ENCODE assay signal across 19 cellular contexts in genomic region chr10:13847201-13847631, GRCh38.
DNase-seq lines count a peak whose midpoint lies in the region; ATAC-seq and TF ChIP-seq lines count a peak whose summit lies in the region.
"Had no signal": no experiment of that assay in that cellular context is flagged by ENCODE, and none has a peak within 500 bp of the region (broad histone marks: within the 10 kb centered on the region; RNA-seq: fewer than 3 reads in every experiment).

No MANE protein-coding gene starts in this region.

- H3K4me3 ChIP-seq in OCI-LY3 (ENCODE audit: low read length) (no peak overlapping the region), neural progenitor cell (no peak overlapping the region), prostate gland (no peak overlapping the region)
- H3K4me3 ChIP-seq: hepatocyte, thoracic aorta had no signal

- H3K9me3 ChIP-seq in OCI-LY3 (ENCODE audit: insufficient read depth, low read length) (no peaks in the 10 kb centered on the region), neural progenitor cell (ENCODE audit: low read depth) (no peaks in the 10 kb centered on the region), prostate gland (no peaks in the 10 kb centered on the region)
- H3K9me3 ChIP-seq: thoracic aorta had no signal

- no peak for TF ChIP-seq POLR2A in prostate gland (IDR thresholded peaks at IDR 0.05)

- peak; percentile 5 for DNase-seq in activated CD4-positive, alpha-beta T cell treated with anti-CD3 and anti-CD28 coated beads for 48 hours
- no peak for DNase-seq in activated CD4-positive, alpha-beta T cell treated with anti-CD3 and anti-CD28 coated beads, Interleukin-2, amount 10 ng/mL, durations not matched to agents 24 days and 14 days
- DNase-seq in endothelial cell (ENCODE audit: low spot score): no peak
- peak; percentile 41 for DNase-seq in neural progenitor cell (ENCODE audit: low spot score)
- no peak for DNase-seq in immature natural killer cell
- no peak for DNase-seq in prostate gland (ENCODE audit: low spot score)
- DNase-seq: activated CD4-positive, alpha-beta T cell treated with anti-CD3 and anti-CD28 coated beads, Interleukin-2, amount 50 U/mL, for 48 hours; dermis blood vessel endothelial cell; MM.1S; NCI-H2029; stimulated activated CD4-positive, alpha-beta T cell treated with anti-CD3 and anti-CD28 coated beads, Interleukin-2, amount 100 ng/mL, for 48 hours; stimulated activated CD8-positive, alpha-beta memory T cell treated with anti-CD3 and anti-CD28 coated beads, Interleukin-4, amount 100 ng/mL, for 48 hours had no signal

- no peaks in the 10 kb centered on the region for H3K4me1 ChIP-seq in OCI-LY3 (ENCODE audit: low read length)
- peaks cover 9% of the 10 kb centered on the region for H3K4me1 ChIP-seq in neural progenitor cell
- H3K4me1 ChIP-seq in prostate gland (replicated peaks): peaks cover 3% of the 10 kb centered on the region

- no peak overlapping the region for H3K27ac Mint-ChIP-seq in activated CD4-positive, alpha-beta T cell treated with anti-CD3 and anti-CD28 coated beads, Interleukin-2, amount 10 ng/mL, durations not matched to agents 24 days and 14 days
- no peak overlapping the region for H3K27ac Mint-ChIP-seq in endothelial cell (ENCODE audit: unreplicated experiment)
- H3K27ac Mint-ChIP-seq in neural progenitor cell: peak overlapping the region; percentile 84
- H3K27ac Mint-ChIP-seq in immature natural killer cell: no peak overlapping the region
- H3K27ac Mint-ChIP-seq: activated T-helper 1 cell treated with anti-CD3 and anti-CD28 coated beads, Interleukin-12 subunit alpha, Interleukin-12 subunit beta, Interleukin-2, Interleukin-4 antibody, amounts not matched to agents 30 ng/mL and 10 ng/mL and 1 ng/mL, durations not matched to agents 14 hours and 24 hours and 36 hours; CD4-positive, CD25-positive, alpha-beta regulatory T cell had no signal

- intact Hi-C loops in activated CD4-positive, alpha-beta T cell treated with anti-CD3 and anti-CD28 coated beads, Interleukin-2, amount 10 ng/mL, durations not matched to agents 24 days and 14 days (cut with micrococcal nuclease): no loop called here
- intact Hi-C loops in prostate gland (cut with DNase I): loop anchor here (5.0 kb wide), 1 partner anchor 35 kb away; no protein-coding TSS in a partner anchor

- no peaks in the 10 kb centered on the region for H3K9me3 Mint-ChIP-seq in activated CD4-positive, alpha-beta T cell treated with anti-CD3 and anti-CD28 coated beads, Interleukin-2, amount 10 ng/mL, durations not matched to agents 24 days and 14 days
- no peaks in the 10 kb centered on the region for H3K9me3 Mint-ChIP-seq in endothelial cell (ENCODE audit: unreplicated experiment)
- H3K9me3 Mint-ChIP-seq in neural progenitor cell: peaks cover 3% of the 10 kb centered on the region
- H3K9me3 Mint-ChIP-seq in immature natural killer cell: no peaks in the 10 kb centered on the region
- H3K9me3 Mint-ChIP-seq: CD4-positive, CD25-positive, alpha-beta regulatory T cell had no signal

- TF ChIP-seq CTCF in OCI-LY3 (IDR thresholded peaks at IDR 0.05; ENCODE audit: low read depth, low read length) (no peak), endothelial cell (IDR thresholded peaks at IDR 0.05; ENCODE audit: unreplicated experiment) (peak; percentile 35), neural progenitor cell (IDR thresholded peaks at IDR 0.05) (peak; percentile 29), prostate gland (IDR thresholded peaks at IDR 0.05) (no peak)

- H3K4me3 Mint-ChIP-seq in activated CD4-positive, alpha-beta T cell treated with anti-CD3 and anti-CD28 coated beads, Interleukin-2, amount 10 ng/mL, durations not matched to agents 24 days and 14 days: no peak overlapping the region
- H3K4me3 Mint-ChIP-seq in endothelial cell (ENCODE audit: unreplicated experiment): no peak overlapping the region
- H3K4me3 Mint-ChIP-seq in neural progenitor cell: no peak overlapping the region
- H3K4me3 Mint-ChIP-seq in immature natural killer cell: no peak overlapping the region
- H3K4me3 Mint-ChIP-seq: activated T-helper 1 cell treated with anti-CD3 and anti-CD28 coated beads, Interleukin-12 subunit alpha, Interleukin-12 subunit beta, Interleukin-2, Interleukin-4 antibody, amounts not matched to agents 30 ng/mL and 10 ng/mL and 1 ng/mL, durations not matched to agents 14 hours and 24 hours and 36 hours; CD4-positive, CD25-positive, alpha-beta regulatory T cell had no signal

- peaks cover 5% of the 10 kb centered on the region for H3F3A ChIP-seq in neural progenitor cell (ENCODE audit: low read depth)

- no peaks in the 10 kb centered on the region for H3K79me2 ChIP-seq in OCI-LY3 (ENCODE audit: low read length)
- H3K79me2 ChIP-seq in neural progenitor cell (ENCODE audit: low read depth): no peaks in the 10 kb centered on the region
- H3K79me2 ChIP-seq: hepatocyte had no signal

- H3K27me3 Mint-ChIP-seq in activated CD4-positive, alpha-beta T cell treated with anti-CD3 and anti-CD28 coated beads, Interleukin-2, amount 10 ng/mL, durations not matched to agents 24 days and 14 days: peaks cover 27% of the 10 kb centered on the region
- H3K27me3 Mint-ChIP-seq in endothelial cell (ENCODE audit: unreplicated experiment): peaks cover 2% of the 10 kb centered on the region
- peaks cover 4% of the 10 kb centered on the region for H3K27me3 Mint-ChIP-seq in neural progenitor cell (ENCODE audit: insufficient read depth, low read depth)
- peaks cover 5 to 8% (median 8%) of the 10 kb centered on the region in 3 donors for H3K27me3 Mint-ChIP-seq in immature natural killer cell (ENCODE audit: low read depth in 3 of 3)
- H3K27me3 Mint-ChIP-seq: CD4-positive, CD25-positive, alpha-beta regulatory T cell had no signal

- peaks cover 18% of the 10 kb centered on the region for H3K27me3 ChIP-seq in OCI-LY3 (ENCODE audit: low read depth, low read length)
- no peaks in the 10 kb centered on the region for H3K27me3 ChIP-seq in neural progenitor cell
- H3K27me3 ChIP-seq in prostate gland (replicated peaks; ENCODE audit: insufficient read depth): no peaks in the 10 kb centered on the region

- H3K36me3 Mint-ChIP-seq in activated CD4-positive, alpha-beta T cell treated with anti-CD3 and anti-CD28 coated beads, Interleukin-2, amount 10 ng/mL, durations not matched to agents 24 days and 14 days (ENCODE audit: low read depth): no peaks in the 10 kb centered on the region
- H3K36me3 Mint-ChIP-seq in endothelial cell (ENCODE audit: low read depth, unreplicated experiment): peaks cover 5% of the 10 kb centered on the region
- H3K36me3 Mint-ChIP-seq in neural progenitor cell: peaks cover 18% of the 10 kb centered on the region
- H3K36me3 Mint-ChIP-seq in immature natural killer cell: no peaks in the 10 kb centered on the region

- H3K9ac ChIP-seq in OCI-LY3 (ENCODE audit: low read length) (no peak overlapping the region), neural progenitor cell (no peak overlapping the region)

- peak overlapping the region; percentile 5; the same call in 1 of the 2 replicates for H3K4me2 ChIP-seq in OCI-LY3 (ENCODE audit: low read length)
- peak overlapping the region; percentile 13 for H3K4me2 ChIP-seq in neural progenitor cell
- H3K4me2 ChIP-seq: hepatocyte had no signal

- H3K4me1 Mint-ChIP-seq in activated CD4-positive, alpha-beta T cell treated with anti-CD3 and anti-CD28 coated beads, Interleukin-2, amount 10 ng/mL, durations not matched to agents 24 days and 14 days: peaks cover 3% of the 10 kb centered on the region
- H3K4me1 Mint-ChIP-seq in endothelial cell (ENCODE audit: unreplicated experiment) (peaks cover 17% of the 10 kb centered on the region), neural progenitor cell (peaks cover 28% of the 10 kb centered on the region), immature natural killer cell (peaks cover 10 to 15% of the 10 kb centered on the region in 2 donors)

- H3K27ac ChIP-seq in OCI-LY3 (ENCODE audit: low read length): no peak overlapping the region
- H3K27ac ChIP-seq in neural progenitor cell: no peak overlapping the region
- peak overlapping the region in 1 of 2 donors; percentile 24 for H3K27ac ChIP-seq in prostate gland
- H3K27ac ChIP-seq: hepatocyte, thoracic aorta had no signal

- ATAC-seq in GM19395 (IDR thresholded peaks at IDR 0.05; ENCODE audit: unreplicated experiment): no peak
- ATAC-seq: sciatic nerve had no signal

- H4K20me1 ChIP-seq in OCI-LY3 (ENCODE audit: insufficient read depth, low read length) (no peaks in the 10 kb centered on the region), neural progenitor cell (ENCODE audit: low read depth) (peaks cover 4% of the 10 kb centered on the region)

- H3K36me3 ChIP-seq in OCI-LY3 (replicated peaks; ENCODE audit: low read depth, low read length) (no peaks in the 10 kb centered on the region), neural progenitor cell (no peaks in the 10 kb centered on the region), prostate gland (no peaks in the 10 kb centered on the region)
- H3K36me3 ChIP-seq: thoracic aorta had no signal

- 23% methylated on average over 6 of the region's 8 CpGs for WGBS in prostate gland

- H2AFZ ChIP-seq in OCI-LY3 (ENCODE audit: low read depth, low read length) (no peak overlapping the region), neural progenitor cell (replicated peaks) (no peak overlapping the region)
- H2AFZ ChIP-seq: hepatocyte had no signal

Comparison
In these comparisons a context has a peak if more than half of its experiments do, and no peak if none do; other contexts are left out.
1. DNase-seq: peak in activated CD4-positive, alpha-beta T cell treated with anti-CD3 and anti-CD28 coated beads for 48 hours (single experiment) and neural progenitor cell (single experiment); none in activated CD4-positive, alpha-beta T cell treated with anti-CD3 and anti-CD28 coated beads, Interleukin-2, amount 10 ng/mL, durations not matched to agents 24 days and 14 days (single experiment), endothelial cell (single experiment), immature natural killer cell (0 of 3) and prostate gland (single experiment).
2. CTCF ChIP-seq: peak in endothelial cell (single experiment) and neural progenitor cell (single experiment); none in OCI-LY3 (single experiment) and prostate gland (0 of 4).